1 cellular context compared by ENCODE assay signal in genomic region chr4:6719611-6720179, GRCh38.
TF ChIP-seq lines count a peak whose summit lies in the region.

No MANE protein-coding gene starts in this region.

TF ChIP-seq in HepG2, 621 proteins besides CTCF, POLR2A, EP300 and RAD21:
- TF ChIP-seq ZFY (CRISPR knock-in tag; IDR thresholded peaks at IDR 0.05): 0 out of 2 replicates have a peak, but pooled peaks have one; percentile 0
- no peak for TF ChIP-seq MTF2 (CRISPR knock-in tag; IDR thresholded peaks at IDR 0.05; ENCODE audit: borderline replicate concordance)
- no peak for TF ChIP-seq HNF1B (CRISPR knock-in tag; IDR thresholded peaks at IDR 0.05)
- TF ChIP-seq ZNF121 (CRISPR knock-in tag; IDR thresholded peaks at IDR 0.05): peak; percentile 72; the same call in 1 of the 2 replicates
- TF ChIP-seq GTF2F1 (IDR thresholded peaks at IDR 0.05; ENCODE audit: low read length): no peak
- TF ChIP-seq ZKSCAN8 (CRISPR knock-in tag; IDR thresholded peaks at IDR 0.05; ENCODE audit: borderline replicate concordance): 0 out of 2 replicates have a peak, but pooled peaks have one; percentile 8
- no peak; the same call in 1 of the 2 replicates for TF ChIP-seq KAT8 (CRISPR knock-in tag; IDR thresholded peaks at IDR 0.05)
- no peak for TF ChIP-seq ZBTB40 (IDR thresholded peaks at IDR 0.05)
- no peak for TF ChIP-seq ZBTB40 (CRISPR knock-in tag; IDR thresholded peaks at IDR 0.05)
- peak; percentile 44; the same call in 1 of the 2 replicates for TF ChIP-seq PHF21A (CRISPR knock-in tag; IDR thresholded peaks at IDR 0.05)
